1 cellular context compared by ENCODE assay signal in genomic region chr9:63346310-63347048, GRCh38.
TF ChIP-seq lines count a peak whose summit lies in the region.

No MANE protein-coding gene starts in this region.

TF ChIP-seq in SK-N-SH, 30 proteins besides CTCF, POLR2A, EP300 and RAD21:
- TF ChIP-seq NFIC (IDR thresholded peaks at IDR 0.05; ENCODE audit: borderline replicate concordance) (peak; percentile 26; the same call in 1 of the 2 replicates), POLR2AphosphoS5 (IDR thresholded peaks at IDR 0.05; ENCODE audit: low read depth, low read length) (peak; percentile 28; the same call in 1 of the 2 replicates), GABPA (IDR thresholded peaks at IDR 0.05; ENCODE audit: low read depth) (peak; percentile 28; the same call in 1 of the 2 replicates), PBX3 (IDR thresholded peaks at IDR 0.05) (peak; percentile 64), FOSL2 (IDR thresholded peaks at IDR 0.05; ENCODE audit: borderline replicate concordance, low read depth) (peak; percentile 40; the same call in 1 of the 2 replicates), TCF12 (IDR thresholded peaks at IDR 0.05) (peak; percentile 74; the same call in 1 of the 2 replicates), RXRA (IDR thresholded peaks at IDR 0.05; ENCODE audit: borderline replicate concordance, low read depth) (peak; percentile 68; the same call in 1 of the 2 replicates), JUND (IDR thresholded peaks at IDR 0.05) (peak; percentile 47)
- TF ChIP-seq, protein P1, sequence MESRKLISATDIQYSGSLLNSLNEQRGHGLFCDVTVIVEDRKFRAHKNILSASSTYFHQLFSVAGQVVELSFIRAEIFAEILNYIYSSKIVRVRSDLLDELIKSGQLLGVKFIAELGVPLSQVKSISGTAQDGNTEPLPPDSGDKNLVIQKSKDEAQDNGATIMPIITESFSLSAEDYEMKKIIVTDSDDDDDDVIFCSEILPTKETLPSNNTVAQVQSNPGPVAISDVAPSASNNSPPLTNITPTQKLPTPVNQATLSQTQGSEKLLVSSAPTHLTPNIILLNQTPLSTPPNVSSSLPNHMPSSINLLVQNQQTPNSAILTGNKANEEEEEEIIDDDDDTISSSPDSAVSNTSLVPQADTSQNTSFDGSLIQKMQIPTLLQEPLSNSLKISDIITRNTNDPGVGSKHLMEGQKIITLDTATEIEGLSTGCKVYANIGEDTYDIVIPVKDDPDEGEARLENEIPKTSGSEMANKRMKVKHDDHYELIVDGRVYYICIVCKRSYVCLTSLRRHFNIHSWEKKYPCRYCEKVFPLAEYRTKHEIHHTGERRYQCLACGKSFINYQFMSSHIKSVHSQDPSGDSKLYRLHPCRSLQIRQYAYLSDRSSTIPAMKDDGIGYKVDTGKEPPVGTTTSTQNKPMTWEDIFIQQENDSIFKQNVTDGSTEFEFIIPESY (IDR thresholded peaks at IDR 0.05; ENCODE audit: borderline replicate concordance, low read depth), result peak; percentile 49; the same call in 1 of the 2 replicates
- TF ChIP-seq, protein P2, sequence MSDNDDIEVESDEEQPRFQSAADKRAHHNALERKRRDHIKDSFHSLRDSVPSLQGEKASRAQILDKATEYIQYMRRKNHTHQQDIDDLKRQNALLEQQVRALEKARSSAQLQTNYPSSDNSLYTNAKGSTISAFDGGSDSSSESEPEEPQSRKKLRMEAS (IDR thresholded peaks at IDR 0.05; ENCODE audit: low read depth), result peak; percentile 47; the same call in 1 of the 2 replicates
TF ChIP-seq in SK-N-SH: peak in this region for 10; not testable (repeated sequence) for 20.
